8 cellular contexts compared by ENCODE assay signal in genomic region chr7:32427769-32428291, GRCh38.
DNase-seq lines count a peak whose midpoint lies in the region; ATAC-seq and TF ChIP-seq lines count a peak whose summit lies in the region.

No MANE protein-coding gene starts in this region.

- TF ChIP-seq POLR2A in gastroesophageal sphincter (IDR thresholded peaks at IDR 0.05) = no peak
- TF ChIP-seq POLR2A in ovary (IDR thresholded peaks at IDR 0.05) = no peak
- no peak for TF ChIP-seq POLR2A in upper lobe of left lung (IDR thresholded peaks at IDR 0.05)

- WGBS in gastroesophageal sphincter (ENCODE audit: low coverage in 1 of 2), 2 donors = 11% methylated on average over 4 of the region's 48 CpGs; no CpG with 5 or more reads in 1 of the 2 donors
- 2 to 4% (median 2%) methylated on average over 48 of the region's 48 CpGs for WGBS in ovary, 3 donors
- 9 to 26% methylated on average over 3 to 15 of the region's 48 CpGs for WGBS in upper lobe of left lung, 2 donors

- peaks cover 0 to 8% (median 0%) of the 10 kb centered on the region in 3 donors for H3K4me1 ChIP-seq in gastroesophageal sphincter
- H3K4me1 ChIP-seq in ovary (ENCODE audit: insufficient read depth) = no peaks in the 10 kb centered on the region
- peaks cover 0 to 9% (median 0%) of the 10 kb centered on the region in 4 donors for H3K4me1 ChIP-seq in upper lobe of left lung

- H3K4me1 Mint-ChIP-seq in activated T-helper 2 cell treated with anti-CD3 and anti-CD28 coated beads, Interferon-gamma antibody, Interleukin-2, Interleukin-4, amounts not matched to agents 10 μg/mL and 5 μg/mL and 100 μg/mL, durations not matched to agents 14 hours and 24 hours and 36 hours (ENCODE audit: low read depth) = no peaks in the 10 kb centered on the region

- intact Hi-C loops in activated T-helper 2 cell treated with anti-CD3 and anti-CD28 coated beads, Interferon-gamma antibody, Interleukin-2, Interleukin-4, amounts not matched to agents 10 μg/mL and 5 μg/mL and 100 μg/mL, durations not matched to agents 14 hours and 24 hours and 36 hours (cut with micrococcal nuclease) = no loop called here
- intact Hi-C loops in ovary (cut with DNase I) = no loop called here

- H3K36me3 Mint-ChIP-seq in activated T-helper 2 cell treated with anti-CD3 and anti-CD28 coated beads, Interferon-gamma antibody, Interleukin-2, Interleukin-4, amounts not matched to agents 10 μg/mL and 5 μg/mL and 100 μg/mL, durations not matched to agents 14 hours and 24 hours and 36 hours (ENCODE audit: low read depth) = no peaks in the 10 kb centered on the region

- H3K27me3 Mint-ChIP-seq in activated T-helper 2 cell treated with anti-CD3 and anti-CD28 coated beads, Interferon-gamma antibody, Interleukin-2, Interleukin-4, amounts not matched to agents 10 μg/mL and 5 μg/mL and 100 μg/mL, durations not matched to agents 14 hours and 24 hours and 36 hours (ENCODE audit: low read depth) = peaks cover 19% of the 10 kb centered on the region

- H3K9me3 ChIP-seq in gastroesophageal sphincter = peaks cover 0 to 25% (median 0%) of the 10 kb centered on the region in 3 donors
- peaks cover 0 to 11% of the 10 kb centered on the region in 2 donors for H3K9me3 ChIP-seq in ovary
- H3K9me3 ChIP-seq in upper lobe of left lung = no peaks in the 10 kb centered on the region

- TF ChIP-seq CTCF in gastroesophageal sphincter (IDR thresholded peaks at IDR 0.05) = peak in 2 of 4 experiments; percentile 19 to 21
- no peak for TF ChIP-seq CTCF in ovary (IDR thresholded peaks at IDR 0.05)
- TF ChIP-seq CTCF in upper lobe of left lung (IDR thresholded peaks at IDR 0.05) = peak in 4 of 6 experiments; percentile 9 to 46 (median 20)

- H3K4me3 ChIP-seq in gastroesophageal sphincter (no peak overlapping the region), ovary (no peak overlapping the region), upper lobe of left lung (no peak overlapping the region)

- no peak overlapping the region for H3K4me3 Mint-ChIP-seq in activated T-helper 2 cell treated with anti-CD3 and anti-CD28 coated beads, Interferon-gamma antibody, Interleukin-2, Interleukin-4, amounts not matched to agents 10 μg/mL and 5 μg/mL and 100 μg/mL, durations not matched to agents 14 hours and 24 hours and 36 hours (ENCODE audit: low read depth)

- no peaks in the 10 kb centered on the region for H3K9me3 Mint-ChIP-seq in activated T-helper 2 cell treated with anti-CD3 and anti-CD28 coated beads, Interferon-gamma antibody, Interleukin-2, Interleukin-4, amounts not matched to agents 10 μg/mL and 5 μg/mL and 100 μg/mL, durations not matched to agents 14 hours and 24 hours and 36 hours

- peak; percentile 58 for ATAC-seq in HG02623 (IDR thresholded peaks at IDR 0.05; ENCODE audit: unreplicated experiment)
- ATAC-seq in gastroesophageal sphincter = peak; percentile 60
- peak; percentile 75 to 87 for ATAC-seq in upper lobe of left lung (ENCODE audit: low FRiP score in 2 of 2)
- ATAC-seq in HG03432 (IDR thresholded peaks at IDR 0.05; ENCODE audit: unreplicated experiment) = no peak

- DNase-seq in DMS153 (lab: John Stamatoyannopoulos, UW) (peak; percentile 63), NCI-H748 treated with DMSO at 0.1 percent for 48 hours (lab: John Stamatoyannopoulos, UW) (peak; percentile 15), ovary (peak in 4 of 5 donors; percentile 25 to 74 (median 52)), upper lobe of left lung (peak; percentile 30 to 83)
- DNase-seq in activated T-helper 2 cell treated with anti-CD3 and anti-CD28 coated beads, Interferon-gamma antibody, Interleukin-2, Interleukin-4, amounts not matched to agents 10 μg/mL and 5 μg/mL and 100 μg/mL, durations not matched to agents 14 hours and 24 hours and 36 hours (ENCODE audit: low spot score) = peak; percentile 62

- TF ChIP-seq EP300 in gastroesophageal sphincter (IDR thresholded peaks at IDR 0.05) = no peak
- no peak for TF ChIP-seq EP300 in ovary (IDR thresholded peaks at IDR 0.05)
- no peak for TF ChIP-seq EP300 in upper lobe of left lung (IDR thresholded peaks at IDR 0.05)

- no peak overlapping the region for H3K27ac Mint-ChIP-seq in activated T-helper 2 cell treated with anti-CD3 and anti-CD28 coated beads, Interferon-gamma antibody, Interleukin-2, Interleukin-4, amounts not matched to agents 10 μg/mL and 5 μg/mL and 100 μg/mL, durations not matched to agents 14 hours and 24 hours and 36 hours

- H3K27me3 ChIP-seq in gastroesophageal sphincter (peaks cover 72% of the 10 kb centered on the region), ovary (no peaks in the 10 kb centered on the region), upper lobe of left lung (peaks cover 0 to 19% (median 11%) of the 10 kb centered on the region in 4 donors)

- H3K36me3 ChIP-seq in gastroesophageal sphincter (no peaks in the 10 kb centered on the region), ovary (no peaks in the 10 kb centered on the region), upper lobe of left lung (no peaks in the 10 kb centered on the region)

- H3K27ac ChIP-seq in gastroesophageal sphincter (no peak overlapping the region), ovary (no peak overlapping the region), upper lobe of left lung (no peak overlapping the region)

Comparison
In these comparisons a context has a peak if more than half of its experiments do, and no peak if none do; other contexts are left out.
1. CTCF ChIP-seq: peak in upper lobe of left lung (4 of 6); none in ovary (0 of 3).
2. Peak in every context shown above with its lines, with median percentiles within 50 percentile points of each other: DNase-seq.